Comparison of ENCODE assay signal across 8 cellular contexts in genomic region chr1:11735531-11735853, GRCh38. TPM values are rescaled to one million over a fixed set of nuclear protein-coding genes. Genes with fewer than 3 reads are reported as not detected.
DNase-seq lines count a peak whose midpoint lies in the region; ATAC-seq and TF ChIP-seq lines count a peak whose summit lies in the region.

No MANE protein-coding gene starts in this region.

- CTCF ChIA-PET in CD8-positive, alpha-beta T cell (lab: Charles Lee), result interaction anchor here (0.7 to 2.2 kb wide), 3 partner anchors 85 to 698 kb away, joined by 3 to 8 read pairs (median 5); no protein-coding TSS in a partner anchor
- CTCF ChIA-PET in IMR-90 (lab: Yijun Ruan, JAX), result no interaction called here

- no peaks in the 10 kb centered on the region for H3K9me3 ChIP-seq in CD8-positive, alpha-beta T cell (ENCODE audit: low read length)
- H3K9me3 ChIP-seq in IMR-90 (ENCODE audit: control insufficient read depth, insufficient read depth, low read length) (no peaks in the 10 kb centered on the region), colonic mucosa (no peaks in the 10 kb centered on the region), neural progenitor cell (ENCODE audit: low read depth) (no peaks in the 10 kb centered on the region)

- peaks cover 4% of the 10 kb centered on the region for H3K79me2 ChIP-seq in neural progenitor cell (ENCODE audit: low read depth)

- intact Hi-C loops in CD8-positive, alpha-beta T cell (cut with DNase I, micrococcal nuclease), result loop anchor here (5.0 kb wide), 3 partner anchors 172 to 1038 kb away; partner anchors contain the start of gene UBIAD1 (in 1 of the 2)
- intact Hi-C loops in IMR-90 (cut with micrococcal nuclease) (loop anchor here (10.0 kb wide), 1 partner anchor 461 kb away; the partner anchor contains the start of gene UBIAD1), colonic mucosa (cut with DNase I) (no loop called here), head of caudate nucleus (cut with DNase I) (loop anchor here (5.0 kb wide), 1 partner anchor 67 kb away; no protein-coding TSS in a partner anchor)

- no peak for TF ChIP-seq CTCF in CD8-positive, alpha-beta T cell (IDR thresholded peaks at IDR 0.05)
- TF ChIP-seq CTCF in IMR-90 (conservative IDR thresholded peaks at IDR 0.05; ENCODE audit: low read depth, low read length) (no peak), colonic mucosa (IDR thresholded peaks at IDR 0.05) (no peak), neural progenitor cell (IDR thresholded peaks at IDR 0.05) (no peak)

- H4K20me1 ChIP-seq in IMR-90 (ENCODE audit: insufficient read depth, low read length) (peaks cover 4% of the 10 kb centered on the region; the same call in 1 of the 2 replicates), neural progenitor cell (ENCODE audit: low read depth) (no peaks in the 10 kb centered on the region)

- no peak for TF ChIP-seq POLR2A in IMR-90 (IDR thresholded peaks at IDR 0.05; ENCODE audit: low read depth, low read length)

- H2BK20ac ChIP-seq in IMR-90 (ENCODE audit: low read depth, low read length), result no peak overlapping the region

- peak overlapping the region; percentile 87 for H3K4me3 ChIP-seq in CD8-positive, alpha-beta T cell (ENCODE audit: low read depth, low read length)
- H3K4me3 ChIP-seq in IMR-90 (ENCODE audit: insufficient read depth, low read depth, low read length) (peak overlapping the region; percentile 9; the same call in 1 of the 2 replicates), colonic mucosa (peak overlapping the region; percentile 71), neural progenitor cell (peak overlapping the region; percentile 69)

- no peak overlapping the region for H2BK120ac ChIP-seq in IMR-90 (ENCODE audit: low read depth, low read length)

- TF ChIP-seq RAD21 in IMR-90 (IDR thresholded peaks at IDR 0.05; ENCODE audit: low read length), result no peak

- dilution Hi-C loops in IMR-90 (cut with HindIII; ENCODE audit: low sequenced_read_pairs, unreplicated experiment), result no loop called here

- no peak overlapping the region for H3K23ac ChIP-seq in IMR-90 (ENCODE audit: low read depth, low read length)

- 0 out of 2 replicates have a peak overlapping the region, but pooled peaks have one; percentile 2 for H4K91ac ChIP-seq in IMR-90 (ENCODE audit: insufficient read depth, low read depth, low read length)

- no peak for ATAC-seq in CD8-positive, alpha-beta T cell
- ATAC-seq in IMR-90 (ENCODE audit: low read depth), result no peak
- ATAC-seq in HG03469 (IDR thresholded peaks at IDR 0.05; ENCODE audit: unreplicated experiment), result no peak
- no peak for ATAC-seq in HG03135 (IDR thresholded peaks at IDR 0.05; ENCODE audit: unreplicated experiment)

- H3K9ac ChIP-seq in IMR-90 (ENCODE audit: low read depth, low read length), result no peak overlapping the region
- peak overlapping the region in 1 of 2 donors; percentile 8 for H3K9ac ChIP-seq in colonic mucosa (ENCODE audit: low read depth in 2 of 2, low read length in 2 of 2)
- no peak overlapping the region for H3K9ac ChIP-seq in neural progenitor cell

- peak overlapping the region; percentile 65 for H3K27ac Mint-ChIP-seq in CD8-positive, alpha-beta T cell
- peak overlapping the region; percentile 39 for H3K27ac Mint-ChIP-seq in neural progenitor cell

- no peaks in the 10 kb centered on the region for H3K27me3 Mint-ChIP-seq in CD8-positive, alpha-beta T cell (ENCODE audit: low read depth)
- peaks cover 4% of the 10 kb centered on the region for H3K27me3 Mint-ChIP-seq in neural progenitor cell (ENCODE audit: insufficient read depth, low read depth)

- H3K4me2 ChIP-seq in IMR-90 (ENCODE audit: low read depth, low read length) (peak overlapping the region; percentile 62), neural progenitor cell (peak overlapping the region; percentile 87)

- H3K14ac ChIP-seq in IMR-90 (replicated peaks; ENCODE audit: low read depth, low read length), result no peak overlapping the region

- no peak overlapping the region for H3K56ac ChIP-seq in IMR-90 (ENCODE audit: extremely low read depth, insufficient read depth, low read length)

- H3K18ac ChIP-seq in IMR-90 (ENCODE audit: low read depth, low read length), result no peak overlapping the region

- H3K4ac ChIP-seq in IMR-90 (ENCODE audit: low read depth, low read length), result no peak overlapping the region

- H3K36me3 ChIP-seq in CD8-positive, alpha-beta T cell (ENCODE audit: insufficient read depth, low read length), result no peaks in the 10 kb centered on the region
- H3K36me3 ChIP-seq in IMR-90 (ENCODE audit: control insufficient read depth, insufficient read depth, low read length) (no peaks in the 10 kb centered on the region), colonic mucosa (no peaks in the 10 kb centered on the region), neural progenitor cell (no peaks in the 10 kb centered on the region)

- H3K4me3 Mint-ChIP-seq in CD8-positive, alpha-beta T cell, result peak overlapping the region; percentile 91
- peak overlapping the region; percentile 96 for H3K4me3 Mint-ChIP-seq in neural progenitor cell

- H3F3A ChIP-seq in neural progenitor cell (ENCODE audit: low read depth), result peaks cover 30% of the 10 kb centered on the region

- peak overlapping the region; percentile 50 for H3K27ac ChIP-seq in CD8-positive, alpha-beta T cell (ENCODE audit: low read depth, low read length)
- H3K27ac ChIP-seq in IMR-90 (ENCODE audit: insufficient read depth, low read length) (no peak overlapping the region), colonic mucosa (peak overlapping the region; percentile 70), neural progenitor cell (no peak overlapping the region)

- peak overlapping the region; percentile 63 for H2AK9ac ChIP-seq in IMR-90 (replicated peaks; ENCODE audit: low read depth, low read length, poor library complexity)

- H3K79me1 ChIP-seq in IMR-90 (ENCODE audit: low read depth in 1 of 2, low read length in 2 of 2), result peaks cover 17 to 20% of the 10 kb centered on the region in 2 experiments

- H4K5ac ChIP-seq in IMR-90 (ENCODE audit: low read depth, low read length), result no peak overlapping the region

- 27% methylated on average over 2 of the region's 4 CpGs; no CpG with 5 or more reads in 1 of the 2 experiments for WGBS in IMR-90 (ENCODE audit: extremely low coverage in 2 of 2, insufficient read length in 1 of 2), 2 experiments

- peaks cover 2% of the 10 kb centered on the region for H3K36me3 Mint-ChIP-seq in CD8-positive, alpha-beta T cell
- no peaks in the 10 kb centered on the region for H3K36me3 Mint-ChIP-seq in neural progenitor cell

- peaks cover 16% of the 10 kb centered on the region for H3K9me1 ChIP-seq in IMR-90 (ENCODE audit: insufficient read depth, low read length)

- H4K8ac ChIP-seq in IMR-90 (ENCODE audit: low read depth in 2 of 2, low read length in 2 of 2), result peak overlapping the region in 1 of 2 experiments; percentile 56; a peak in 2 of 4 replicates

- in situ Hi-C loops in IMR-90 (cut with MboI; ENCODE audit: low sequenced_read_pairs), result no loop called here

- H3K4me1 ChIP-seq in CD8-positive, alpha-beta T cell (ENCODE audit: insufficient read depth, low read length), result peaks cover 50% of the 10 kb centered on the region
- H3K4me1 ChIP-seq in IMR-90 (ENCODE audit: control insufficient read depth, insufficient read depth, low read length) (peaks cover 11% of the 10 kb centered on the region), colonic mucosa (no peaks in the 10 kb centered on the region), neural progenitor cell (peaks cover 26% of the 10 kb centered on the region)

- no peak overlapping the region for H2BK15ac ChIP-seq in IMR-90 (ENCODE audit: low read depth, low read length)

- H3K27me3 ChIP-seq in CD8-positive, alpha-beta T cell (ENCODE audit: insufficient read depth, low read length), result no peaks in the 10 kb centered on the region
- H3K27me3 ChIP-seq in IMR-90 (ENCODE audit: control insufficient read depth, insufficient read depth, low read length) (no peaks in the 10 kb centered on the region), colonic mucosa (no peaks in the 10 kb centered on the region), neural progenitor cell (no peaks in the 10 kb centered on the region)

- no peak overlapping the region for H2AK5ac ChIP-seq in IMR-90 (ENCODE audit: low read depth, low read length)

- H3K9me3 Mint-ChIP-seq in CD8-positive, alpha-beta T cell, result no peaks in the 10 kb centered on the region
- no peaks in the 10 kb centered on the region for H3K9me3 Mint-ChIP-seq in neural progenitor cell

- H2BK5ac ChIP-seq in IMR-90 (ENCODE audit: low read depth, low read length, poor library complexity, severe bottlenecking), result no peak overlapping the region

- peak overlapping the region; percentile 100 for H2AFZ ChIP-seq in IMR-90 (replicated peaks; ENCODE audit: low read length, poor library complexity)
- H2AFZ ChIP-seq in neural progenitor cell (replicated peaks), result peak overlapping the region; percentile 6

- DNase-seq in CD8-positive, alpha-beta T cell, result no peak
- DNase-seq in IMR-90, result no peak
- DNase-seq in colonic mucosa, result no peak
- DNase-seq in neural progenitor cell (ENCODE audit: low spot score), result no peak
- no peak for DNase-seq in head of caudate nucleus
- DNase-seq in stimulated activated CD4-positive, alpha-beta T cell treated with anti-CD3 and anti-CD28 coated beads, Interleukin-12 subunit alpha, Interleukin-12 subunit beta, amount 100 ng/mL, for 4 hours, result no peak

- POLR2A ChIA-PET in CD8-positive, alpha-beta T cell (lab: Charles Lee), result interaction anchor here (0.8 to 3.1 kb wide), 5 partner anchors 9 to 173 kb away, joined by 3 to 14 read pairs (median 5); no protein-coding TSS in a partner anchor
- POLR2A ChIA-PET in IMR-90 (lab: Charles Lee; ENCODE audit: unreplicated experiment), result no interaction called here

- no TSS peak for BruUV-seq in IMR-90 (replicated peaks; lab: Mats Ljungman, UMichigan)

- peaks cover 69% of the 10 kb centered on the region for H3K4me1 Mint-ChIP-seq in CD8-positive, alpha-beta T cell (ENCODE audit: low read depth)
- peaks cover 57% of the 10 kb centered on the region for H3K4me1 Mint-ChIP-seq in neural progenitor cell

RNA-seq across cellular contexts. Expression of gene AGTRAP, which starts 0.4 kb away (rescaled TPM):
- total RNA-seq in CD8-positive, alpha-beta T cell, result 10 to 100 TPM; 10.4 to 10.9 TPM
- total RNA-seq in IMR-90 (2012; rRNA removed), result 21.5 and 22.2 TPM in 2 replicates
- polyA plus RNA-seq in IMR-90 (2012; rRNA removed), result 57.7 and 64.3 TPM in 2 replicates
- polyA plus RNA-seq in IMR-90 (2012; cell fraction: cytosol; rRNA removed), result 32.7 and 80.8 TPM in 2 replicates
- polyA plus RNA-seq in IMR-90 (2012; cell fraction: nucleus; rRNA removed; ENCODE audit: low replicate concordance), result 42.2 and 63.8 TPM in 2 replicates
- total RNA-seq in colonic mucosa, result 10 to 100 TPM; 18.2 to 34.9 TPM
- 12.4 and 67.7 TPM in 2 replicates for total RNA-seq in neural progenitor cell (ENCODE audit: low replicate concordance)

RNA-seq across cellular contexts. Expression of gene C1orf167, which starts 26.5 kb away (rescaled TPM):
- not detected for total RNA-seq in CD8-positive, alpha-beta T cell
- total RNA-seq in IMR-90 (2012; rRNA removed) (under 0.01 and 0.28 TPM in 2 replicates), colonic mucosa (not detected), neural progenitor cell (ENCODE audit: low replicate concordance) (0.22 TPM in 1 of 2 replicates, not detected in the other)
- 0.15 and 0.27 TPM in 2 replicates for polyA plus RNA-seq in IMR-90 (2012; rRNA removed)
- 0.10 and 0.42 TPM in 2 replicates for polyA plus RNA-seq in IMR-90 (2012; cell fraction: cytosol; rRNA removed)
- polyA plus RNA-seq in IMR-90 (2012; cell fraction: nucleus; rRNA removed; ENCODE audit: low replicate concordance), result 0.06 and 0.27 TPM in 2 replicates

RNA-seq across cellular contexts. Expression of gene DRAXIN, which starts 44.0 kb away (rescaled TPM):
- under 1 TPM; 0.08 to 0.11 TPM for total RNA-seq in CD8-positive, alpha-beta T cell
- total RNA-seq in IMR-90 (2012; rRNA removed) (under 0.01 TPM in 2 replicates), colonic mucosa (under 1 TPM; 0.05 TPM), neural progenitor cell (ENCODE audit: low replicate concordance) (27.1 and 31.3 TPM in 2 replicates)
- 0.01 and 0.02 TPM in 2 replicates for polyA plus RNA-seq in IMR-90 (2012; rRNA removed)
- polyA plus RNA-seq in IMR-90 (2012; cell fraction: cytosol; rRNA removed), result 0.02 TPM in 1 of 2 replicates, not detected in the other
- 0.01 TPM in 1 of 2 replicates, not detected in the other for polyA plus RNA-seq in IMR-90 (2012; cell fraction: nucleus; rRNA removed; ENCODE audit: low replicate concordance)

RNA-seq across cellular contexts. Expression of gene MAD2L2, which starts 54.5 kb away (rescaled TPM):
- 10 to 100 TPM; 28.7 to 29.4 TPM for total RNA-seq in CD8-positive, alpha-beta T cell
- total RNA-seq in IMR-90 (2012; rRNA removed) (44.6 and 47.5 TPM in 2 replicates), colonic mucosa (10 to 100 TPM in 1 of 2 donors, 1 to 10 TPM in 1; 8.5 to 12.4 TPM), neural progenitor cell (ENCODE audit: low replicate concordance) (108 and 164 TPM in 2 replicates)
- 70.9 and 80.4 TPM in 2 replicates for polyA plus RNA-seq in IMR-90 (2012; rRNA removed)
- polyA plus RNA-seq in IMR-90 (2012; cell fraction: cytosol; rRNA removed), result 71.3 and 77.4 TPM in 2 replicates
- 53.4 and 70.4 TPM in 2 replicates for polyA plus RNA-seq in IMR-90 (2012; cell fraction: nucleus; rRNA removed; ENCODE audit: low replicate concordance)

Comparison
In these comparisons a context has a peak if more than half of its experiments do, and no peak if none do; other contexts are left out.
1. H3K27ac ChIP-seq: peak in CD8-positive, alpha-beta T cell (single experiment) and colonic mucosa (single experiment); none in IMR-90 (single experiment) and neural progenitor cell (single experiment).
2. H3K4me3 ChIP-seq: peak in every context shown above with its lines; median percentile 87 in CD8-positive, alpha-beta T cell; 71 in colonic mucosa; 69 in neural progenitor cell; 9 in IMR-90.
3. RNA of gene DRAXIN, which starts 44.0 kb away (total RNA-seq): 27.1 to 31.3 TPM in neural progenitor cell; 0.08 to 0.11 TPM in CD8-positive, alpha-beta T cell, 0.05 TPM in colonic mucosa and under 0.01 TPM in IMR-90; every median in the first group is over 10 times any median in the second.